In the genomic region with DNA sequence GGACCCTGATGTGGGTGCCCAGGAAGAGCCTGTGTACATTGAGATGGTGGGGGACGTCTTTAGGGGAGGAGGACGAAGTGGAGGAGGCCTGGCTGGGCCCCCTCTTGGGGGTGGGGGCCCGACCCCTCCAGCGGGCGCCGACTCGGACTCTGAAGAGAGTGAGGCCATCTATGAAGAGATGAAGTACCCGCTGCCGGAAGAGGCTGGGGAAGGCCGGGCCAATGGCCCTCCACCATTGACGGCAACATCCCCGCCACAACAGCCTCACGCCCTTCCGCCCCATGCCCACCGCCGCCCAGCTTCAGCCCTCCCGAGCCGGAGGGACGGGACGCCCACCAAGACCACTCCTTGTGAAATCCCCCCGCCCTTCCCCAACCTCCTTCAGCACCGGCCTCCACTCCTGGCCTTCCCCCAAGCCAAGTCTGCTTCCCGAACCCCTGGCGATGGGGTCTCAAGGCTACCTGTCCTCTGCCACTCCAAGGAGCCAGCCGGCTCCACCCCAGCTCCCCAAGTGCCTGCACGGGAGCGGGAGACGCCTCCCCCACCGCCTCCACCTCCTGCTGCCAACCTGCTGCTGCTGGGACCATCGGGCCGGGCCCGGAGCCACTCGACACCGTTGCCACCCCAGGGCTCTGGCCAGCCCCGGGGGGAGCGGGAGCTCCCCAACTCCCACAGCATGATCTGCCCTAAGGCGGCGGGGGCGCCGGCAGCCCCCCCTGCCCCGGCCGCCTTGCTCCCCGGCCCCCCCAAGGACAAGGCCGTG, we compare ENCODE assay signal across 25 cellular contexts. TPM values are rescaled to one million over a fixed set of nuclear protein-coding genes. Genes with fewer than 3 reads are reported as not detected.
"Had no signal": no experiment of that assay in that cellular context is flagged by ENCODE, and none has a peak within 500 bp of the region (broad histone marks: within the 10 kb centered on the region; RNA-seq: fewer than 3 reads in every experiment).

No MANE protein-coding gene starts in this region.

- H3K36me3 ChIP-seq: gastrocnemius medialis, spleen, suprapubic skin, tibial artery, upper lobe of right lung had no signal

- H3K4me2 ChIP-seq: hepatocyte had no signal

- H3K79me2 ChIP-seq: hepatocyte had no signal

- H3K27ac Mint-ChIP-seq: activated naive CD8-positive, alpha-beta T cell; naive B cell; nephron progenitor cell had no signal

- DNase-seq: activated CD4-positive, alpha-beta T cell treated with anti-CD3 and anti-CD28 coated beads for 4 hours; activated CD4-positive, alpha-beta T cell treated with anti-CD3 and anti-CD28 coated beads, Interleukin-2, amount 50 U/mL, for 4 hours; activated effector memory CD4-positive, alpha-beta T cell treated with Interleukin-2 at 50 U/mL for 16 hours; activated naive CD4-positive, alpha-beta T cell treated with Interleukin-2 at 50 U/mL for 16 hours; aorta; body of pancreas; dorsolateral prefrontal cortex; effector memory CD4-positive, alpha-beta T cell; gastrocnemius medialis; kidney; left colon; mammary epithelial cell; naive B cell; nephron progenitor cell; spleen; stimulated activated naive CD4-positive, alpha-beta T cell; tibial artery; upper lobe of right lung had no signal

- H3K4me3 Mint-ChIP-seq: activated naive CD8-positive, alpha-beta T cell; naive B cell; nephron progenitor cell had no signal

- H3K4me3 ChIP-seq: body of pancreas, cardiac muscle cell, coronary artery, gastrocnemius medialis, hepatocyte, spleen, suprapubic skin, tibial artery, upper lobe of right lung had no signal

- H3K4me1 ChIP-seq: gastrocnemius medialis had no signal

- ATAC-seq: body of pancreas, gastrocnemius medialis, left colon, right cardiac atrium, upper lobe of right lung had no signal

- H2AFZ ChIP-seq: hepatocyte had no signal

- H3K36me3 Mint-ChIP-seq: activated naive CD8-positive, alpha-beta T cell; naive B cell had no signal

- H3K9me3 ChIP-seq: body of pancreas, gastrocnemius medialis, spleen, suprapubic skin, tibial artery, upper lobe of right lung had no signal

- H3K27ac ChIP-seq: body of pancreas, cardiac muscle cell, coronary artery, gastrocnemius medialis, hepatocyte, spleen, suprapubic skin, tibial artery, upper lobe of right lung had no signal

- H3K9me3 Mint-ChIP-seq: naive B cell, nephron progenitor cell had no signal

- H3K27me3 ChIP-seq: body of pancreas, dorsolateral prefrontal cortex, hepatocyte, upper lobe of right lung had no signal

- H3K27me3 Mint-ChIP-seq: activated naive CD8-positive, alpha-beta T cell had no signal

RNA-seq across cellular contexts. Expression of a gene that starts 24.5 kb away (rescaled TPM):
- total RNA-seq: epithelial cell of proximal tubule had no signal
- polyA plus RNA-seq: hepatocyte had no signal
